In genomic region chr17:1390422-1391367, GRCh38 we compare ENCODE assay signal across 9 cellular contexts. TPM values are rescaled to one million over a fixed set of nuclear protein-coding genes. Genes with fewer than 3 reads are reported as not detected.
DNase-seq lines count a peak whose midpoint lies in the region; ATAC-seq, FAIRE-seq and TF ChIP-seq lines count a peak whose summit lies in the region.
"Had no signal": no experiment of that assay in that cellular context is flagged by ENCODE, and none has a peak within 500 bp of the region (broad histone marks: within the 10 kb centered on the region; RNA-seq: fewer than 3 reads in every experiment).

No MANE protein-coding gene starts in this region.

- H3K27ac ChIP-seq in GM12878 (ENCODE audit: control insufficient read depth, insufficient read depth) (no peak overlapping the region), aorta (ENCODE audit: low read depth in 1 of 2, low read length in 2 of 2) (no peak overlapping the region)

- H3K9me3 ChIP-seq in GM12878 (replicated peaks; ENCODE audit: control insufficient read depth, insufficient read depth, low read length), result no peaks in the 10 kb centered on the region
- no peaks in the 10 kb centered on the region for H3K9me3 ChIP-seq in aorta (ENCODE audit: control insufficient read depth, low read length)

- TF ChIP-seq POLR2A in GM12878 (IDR thresholded peaks at IDR 0.05; ENCODE audit: low read depth, low read length), result no peak

- POLR2A ChIA-PET in GM12878 (lab: Charles Lee), result interaction anchor here (0.6 to 3.9 kb wide), 7 partner anchors 11 to 242 kb away, joined by 3 to 28 read pairs (median 3); no protein-coding TSS in a partner anchor

- H3K27me3 Mint-ChIP-seq in mesothelial cell of epicardium (ENCODE audit: low read depth), result no peaks in the 10 kb centered on the region
- H3K27me3 Mint-ChIP-seq: activated naive CD4-positive, alpha-beta T cell treated with anti-CD3 and anti-CD28 coated beads, Interleukin-2, amount 10 ng/mL, durations not matched to agents 7 days and 5 days had no signal

- no peak overlapping the region for H3K4me3 Mint-ChIP-seq in mesothelial cell of epicardium
- H3K4me3 Mint-ChIP-seq: activated naive CD4-positive, alpha-beta T cell treated with anti-CD3 and anti-CD28 coated beads, Interleukin-2, amount 10 ng/mL, durations not matched to agents 7 days and 5 days had no signal

- H3K4me2 ChIP-seq in GM12878 (ENCODE audit: control insufficient read depth, insufficient read depth), result peak overlapping the region; percentile 21; the same call in 1 of the 2 replicates

- H3K27me3 ChIP-seq in GM12878 (replicated peaks in 1 of 2; ENCODE audit: control insufficient read depth in 2 of 2, insufficient read depth in 2 of 2, low read length in 1 of 2) (no peaks in the 10 kb centered on the region), aorta (ENCODE audit: control insufficient read depth in 1 of 2, insufficient read depth in 2 of 2, low read length in 1 of 2) (no peaks in the 10 kb centered on the region)

- TF ChIP-seq RAD21 in GM12878 (IDR thresholded peaks at IDR 0.05; ENCODE audit: insufficient read depth, low read depth, low read length), result no peak

- H3K4me1 Mint-ChIP-seq in mesothelial cell of epicardium, result peaks cover 44% of the 10 kb centered on the region

- in situ Hi-C loops in GM12878 (cut with MboI), result no loop called here

- no TSS peak for BruUV-seq in GM12878 (replicated peaks; lab: Mats Ljungman, UMichigan)

- peaks cover 96% of the 10 kb centered on the region for H3K79me2 ChIP-seq in GM12878 (ENCODE audit: control insufficient read depth, insufficient read depth, low read length)

- no peak for TF ChIP-seq EP300 in GM12878 (IDR thresholded peaks at IDR 0.05; ENCODE audit: borderline replicate concordance in 1 of 2, control insufficient read depth in 1 of 2, low read depth in 2 of 2, low read length in 2 of 2)

- H3K4me3 ChIP-seq in GM12878, result 0 out of 2 replicates have a peak overlapping the region, but pooled peaks have one; percentile 5
- H3K4me3 ChIP-seq in aorta (ENCODE audit: low read length in 2 of 2), result no peak overlapping the region

- H3K36me3 Mint-ChIP-seq in mesothelial cell of epicardium, result no peaks in the 10 kb centered on the region

- H3K4me1 ChIP-seq in GM12878 (ENCODE audit: control insufficient read depth, insufficient read depth, low read length), result no peaks in the 10 kb centered on the region; the same call in 1 of the 2 replicates
- peaks cover 4 to 8% of the 10 kb centered on the region in 2 donors for H3K4me1 ChIP-seq in aorta (ENCODE audit: control insufficient read depth in 1 of 2, insufficient read depth in 2 of 2, low read length in 2 of 2)

- RAD21 ChIA-PET in GM12878 (lab: Charles Lee; ENCODE audit: unreplicated experiment), result interaction anchor here (0.8 to 5.2 kb wide), 6 partner anchors 10 to 125 kb away, joined by 3 to 27 read pairs (median 6); partner anchors contain the start of gene INPP5K

- H3K36me3 ChIP-seq in GM12878 (ENCODE audit: control insufficient read depth in 2 of 2, insufficient read depth in 2 of 2, low read length in 1 of 2) (peaks cover 0 to 11% of the 10 kb centered on the region in 2 experiments; a peak in 3 of 4 replicates), aorta (ENCODE audit: control insufficient read depth in 1 of 2, insufficient read depth in 2 of 2, low read length in 1 of 2) (no peaks in the 10 kb centered on the region)

- 38% methylated on average over 6 of the region's 6 CpGs for WGBS in GM12878 (ENCODE audit: insufficient coverage, insufficient replicate concordance, low lambda C conversion rate, missing lambda C conversion rate)
- WGBS in aorta, 2 donors, result 4 to 5% methylated on average over 6 of the region's 6 CpGs

- H3K9me3 Mint-ChIP-seq in mesothelial cell of epicardium, result no peaks in the 10 kb centered on the region
- H3K9me3 Mint-ChIP-seq: activated naive CD4-positive, alpha-beta T cell treated with anti-CD3 and anti-CD28 coated beads, Interleukin-2, amount 10 ng/mL, durations not matched to agents 7 days and 5 days had no signal

- intact Hi-C loops in Right ventricle myocardium inferior (cut with DNase I) (no loop called here), cardiac septum (cut with DNase I) (no loop called here), GM12878 (cut with micrococcal nuclease; ENCODE audit: unreplicated experiment) (no loop called here), aorta (cut with DNase I) (loop anchor here in 1 of 2 donors (10.0 kb wide), 1 partner anchor 124 kb away; the partner anchor contains the start of gene INPP5K)

- H3K27ac Mint-ChIP-seq in mesothelial cell of epicardium, result peak overlapping the region; percentile 44
- H3K27ac Mint-ChIP-seq: activated naive CD4-positive, alpha-beta T cell treated with anti-CD3 and anti-CD28 coated beads, Interleukin-2, amount 10 ng/mL, durations not matched to agents 7 days and 5 days had no signal

- DNase-seq in Right ventricle myocardium inferior (ENCODE audit: missing footprints) (no peak), cardiac septum (ENCODE audit: low spot score) (no peak), GM12878 (ENCODE audit: low read depth, low spot score) (no peak), mesothelial cell of epicardium (ENCODE audit: low spot score in 2 of 2, unreplicated experiment in 2 of 2) (no peak), aorta (no peak), NCI-H146 treated with DMSO at 0.1 percent for 48 hours (lab: John Stamatoyannopoulos, UW; ENCODE audit: unreplicated experiment) (no peak)
- DNase-seq: activated naive CD4-positive, alpha-beta T cell treated with anti-CD3 and anti-CD28 coated beads, Interleukin-2, amount 10 ng/mL, durations not matched to agents 7 days and 5 days had no signal

- H3K9ac ChIP-seq in GM12878 (ENCODE audit: control insufficient read depth, insufficient read depth, low read length), result no peak overlapping the region

- H4K20me1 ChIP-seq in GM12878 (ENCODE audit: control insufficient read depth, insufficient read depth), result peaks cover 7% of the 10 kb centered on the region; the same call in 1 of the 2 replicates

- CTCF ChIA-PET in GM12878 (lab: Yijun Ruan, JAX), result interaction anchor here (0.5 to 5.9 kb wide), 8 partner anchors 9 to 127 kb away, joined by 3 to 61 read pairs (median 6); partner anchors contain the start of gene INPP5K

- TF ChIP-seq CTCF in GM12878 (IDR thresholded peaks at IDR 0.05 in 2 of 3, conservative IDR thresholded peaks at IDR 0.05 in 1 of 3; ENCODE audit: control insufficient read depth in 2 of 3, extremely low read depth in 1 of 3, insufficient read depth in 1 of 3, low read depth in 3 of 3, low read length in 3 of 3), result no peak
- no peak for TF ChIP-seq CTCF in mesothelial cell of epicardium (IDR thresholded peaks at IDR 0.05; ENCODE audit: unreplicated experiment)

- ATAC-seq in Right ventricle myocardium inferior, result peak; percentile 70
- ATAC-seq in GM12878, result no peak
- ATAC-seq in aorta (ENCODE audit: low FRiP score), result peak; percentile 67
- no peak for ATAC-seq in HG03432 (IDR thresholded peaks at IDR 0.05; ENCODE audit: unreplicated experiment)
- no peak for ATAC-seq in HG03196 (IDR thresholded peaks at IDR 0.05; ENCODE audit: unreplicated experiment)

- FAIRE-seq in GM12878 (lab: Jason Lieb, UNC), result no peak

- SMC1A ChIA-PET in GM12878 (lab: Charles Lee; ENCODE audit: uncharacterized antibody, unreplicated experiment), result interaction anchor here (0.6 to 6.9 kb wide), 8 partner anchors 12 to 165 kb away, joined by 3 to 61 read pairs (median 7); partner anchors contain the start of gene INPP5K

- H2AFZ ChIP-seq in GM12878 (ENCODE audit: control insufficient read depth, low read depth, low read length), result no peak overlapping the region

TF ChIP-seq in GM12878, 131 proteins besides CTCF, POLR2A, EP300 and RAD21:
- no peak for TF ChIP-seq ZBED1 (IDR thresholded peaks at IDR 0.05; ENCODE audit: borderline replicate concordance)
- peak in 1 of 2 experiments; percentile 23; a peak in 1 of 4 replicates for TF ChIP-seq IKZF2 (IDR thresholded peaks at IDR 0.05)

RNA-seq across cellular contexts. Expression of gene YWHAE, which starts 9.3 kb away (rescaled TPM):
- total RNA-seq in Right ventricle myocardium inferior, result 640 TPM
- total RNA-seq in cardiac septum, result 582 TPM
- total RNA-seq in GM12878 (2013; cell fraction: nucleolus; rRNA removed), result 188 and 201 TPM in 2 replicates
- 189 and 192 TPM in 2 replicates for total RNA-seq in GM12878 (2014; rRNA removed)
- total RNA-seq in GM12878 (2014; rRNA removed; fragmentation: Illumina TruSeq; extraction: Trizol), result 250 and 257 TPM in 2 replicates
- 452 and 460 TPM in 2 replicates for total RNA-seq in GM12878 (2021)
- polyA plus RNA-seq in GM12878 (2011; ENCODE audit: low read depth), result 194 TPM
- 651 and 809 TPM in 2 replicates for polyA plus RNA-seq in GM12878 (2011; rRNA removed)
- 448 and 455 TPM in 2 replicates for polyA plus RNA-seq in GM12878 (2011; cell fraction: cytosol; rRNA removed)
- polyA plus RNA-seq in GM12878 (2011; cell fraction: nucleus; rRNA removed), result 177 and 272 TPM in 2 replicates
- polyA plus RNA-seq in GM12878 (2012), result 300 and 352 TPM in 2 replicates
- polyA plus RNA-seq in GM12878 (2014; fragmentation: Illumina TruSeq; extraction: Trizol), result 487 and 489 TPM in 2 replicates
- polyA plus RNA-seq in GM12878 (2014; fragmentation: Nextera tagmentation; extraction: Ambion mirVana), result 100 to 1,000 TPM; 369 to 425 TPM
- 427 and 526 TPM in 2 replicates for polyA plus RNA-seq in GM12878 (2014; rRNA removed)
- 100 to 1,000 TPM; 611 to 616 TPM for polyA plus RNA-seq in GM12878 (2016; fragmentation: Nextera tagmentation; extraction: Ambion mirVana)
- polyA minus RNA-seq in GM12878 (2011; rRNA and poly(A)+ RNA removed), result 509 and 565 TPM in 2 replicates
- 285 and 303 TPM in 2 replicates for polyA minus RNA-seq in GM12878 (2011; cell fraction: cytosol; rRNA and poly(A)+ RNA removed)
- 71.7 and 98.4 TPM in 2 replicates for polyA minus RNA-seq in GM12878 (2011; cell fraction: nucleus; rRNA and poly(A)+ RNA removed)
- total RNA-seq in mesothelial cell of epicardium, result 714 to 730 TPM (median 714 TPM) in 3 replicates
- total RNA-seq in aorta, result 100 to 1,000 TPM; 277 to 285 TPM
- 100 to 1,000 TPM; 174 to 220 TPM for polyA plus RNA-seq in aorta

Comparison
In these comparisons a context has a peak if more than half of its experiments do, and no peak if none do; other contexts are left out.
1. ATAC-seq: peak in Right ventricle myocardium inferior (single experiment) and aorta (single experiment); none in GM12878 (single experiment), HG03432 (single experiment) and HG03196 (single experiment).